In genomic region chr13:47036291-47037008, GRCh38 we compare ENCODE assay signal across 12 cellular contexts.
DNase-seq lines count a peak whose midpoint lies in the region; ATAC-seq and TF ChIP-seq lines count a peak whose summit lies in the region.
"Had no signal": no experiment of that assay in that cellular context is flagged by ENCODE, and none has a peak within 500 bp of the region (broad histone marks: within the 10 kb centered on the region; RNA-seq: fewer than 3 reads in every experiment).

No MANE protein-coding gene starts in this region.

- H3K4me1 ChIP-seq in left lung: no peaks in the 10 kb centered on the region

- intact Hi-C loops in left lung (cut with DNase I): no loop called here

- no peak for DNase-seq in left lung
- DNase-seq in RKO (ENCODE audit: low spot score): no peak
- no peak for DNase-seq in NCI-H146 (lab: John Stamatoyannopoulos, UW)
- no peak for DNase-seq in retina
- DNase-seq in T-helper 2 cell treated with Interferon-gamma antibody and Interleukin-4, amounts not matched to agents 5 μg/mL and 100 μg/mL, for 36 hours (ENCODE audit: low spot score): no peak
- DNase-seq: activated CD8-positive, alpha-beta memory T cell treated with anti-CD3 and anti-CD28 coated beads for 24 hours; dermis blood vessel endothelial cell; DND-41 had no signal

- H3K36me3 ChIP-seq in left lung: no peaks in the 10 kb centered on the region

- no peaks in the 10 kb centered on the region for H3K9me3 ChIP-seq in left lung

- H3K36me3 Mint-ChIP-seq in T-helper 2 cell treated with Interferon-gamma antibody and Interleukin-4, amounts not matched to agents 5 μg/mL and 100 μg/mL, for 36 hours (ENCODE audit: low read depth): no peaks in the 10 kb centered on the region

- H3K27me3 ChIP-seq in left lung: no peaks in the 10 kb centered on the region

- ATAC-seq in GM18867 (IDR thresholded peaks at IDR 0.05; ENCODE audit: unreplicated experiment) (peak; percentile 98), GM21786 (IDR thresholded peaks at IDR 0.05; ENCODE audit: unreplicated experiment) (peak; percentile 99), HG03457 (IDR thresholded peaks at IDR 0.05; ENCODE audit: unreplicated experiment) (peak; percentile 95), left lung (peak; percentile 64)

- no peak for TF ChIP-seq CTCF in left lung (IDR thresholded peaks at IDR 0.05)

- H3K27ac Mint-ChIP-seq in T-helper 2 cell treated with Interferon-gamma antibody and Interleukin-4, amounts not matched to agents 5 μg/mL and 100 μg/mL, for 36 hours: no peak overlapping the region

- H3K4me3 Mint-ChIP-seq in T-helper 2 cell treated with Interferon-gamma antibody and Interleukin-4, amounts not matched to agents 5 μg/mL and 100 μg/mL, for 36 hours: no peak overlapping the region

- H3K27ac ChIP-seq in left lung: no peak overlapping the region
- H3K27ac ChIP-seq: KMS-11 had no signal

- H3K27me3 Mint-ChIP-seq in T-helper 2 cell treated with Interferon-gamma antibody and Interleukin-4, amounts not matched to agents 5 μg/mL and 100 μg/mL, for 36 hours (ENCODE audit: low read depth): no peaks in the 10 kb centered on the region

- no peak overlapping the region for H3K4me3 ChIP-seq in left lung

- no peaks in the 10 kb centered on the region for H3K9me3 Mint-ChIP-seq in T-helper 2 cell treated with Interferon-gamma antibody and Interleukin-4, amounts not matched to agents 5 μg/mL and 100 μg/mL, for 36 hours

- no peaks in the 10 kb centered on the region for H3K4me1 Mint-ChIP-seq in T-helper 2 cell treated with Interferon-gamma antibody and Interleukin-4, amounts not matched to agents 5 μg/mL and 100 μg/mL, for 36 hours (ENCODE audit: low read depth)
